15 cellular contexts compared by ENCODE assay signal in genomic region chr15:58867926-58868325, GRCh38.
DNase-seq lines count a peak whose midpoint lies in the region; ATAC-seq and TF ChIP-seq lines count a peak whose summit lies in the region.
"Had no signal": no experiment of that assay in that cellular context is flagged by ENCODE, and none has a peak within 500 bp of the region (broad histone marks: within the 10 kb centered on the region; RNA-seq: fewer than 3 reads in every experiment).

No MANE protein-coding gene starts in this region.

- 88 to 93% methylated on average over 4 of the region's 4 CpGs for WGBS in testis, 2 donors
- WGBS in tibial nerve, 2 donors = 95 to 98% methylated on average over 4 of the region's 4 CpGs

- no peak for TF ChIP-seq CTCF in Caco-2 (IDR thresholded peaks at IDR 0.05; ENCODE audit: insufficient read depth in 1 of 2, low read depth in 1 of 2, low read length in 1 of 2, severe bottlenecking in 1 of 2, unreplicated experiment in 1 of 2)
- TF ChIP-seq CTCF in Panc1 (IDR thresholded peaks at IDR 0.05) = no peak
- TF ChIP-seq CTCF in testis (IDR thresholded peaks at IDR 0.05) = no peak
- no peak for TF ChIP-seq CTCF in tibial nerve (IDR thresholded peaks at IDR 0.05)

- intact Hi-C loops in Caco-2 (cut with micrococcal nuclease; ENCODE audit: unreplicated experiment) (loop anchor here (10.0 kb wide), 1 partner anchor 643 kb away; no protein-coding TSS in a partner anchor), Panc1 (cut with micrococcal nuclease; ENCODE audit: unreplicated experiment) (no loop called here), testis (cut with DNase I; ENCODE audit: low total_unique reads) (no loop called here)

- H3K4me3 ChIP-seq in Caco-2 (ENCODE audit: low read depth, low read length) (no peak overlapping the region), Panc1 (ENCODE audit: low read depth in 2 of 2, low read length in 2 of 2) (no peak overlapping the region), testis (no peak overlapping the region), tibial nerve (no peak overlapping the region)
- H3K4me3 ChIP-seq: GM23338 had no signal

- H3K9me3 Mint-ChIP-seq in Caco-2 (ENCODE audit: unreplicated experiment) = peaks cover 13% of the 10 kb centered on the region
- H3K9me3 Mint-ChIP-seq in stimulated activated effector memory CD8-positive, alpha-beta T cell treated with anti-CD3 and anti-CD28 coated beads, Interleukin-12 subunit alpha, Interleukin-12 subunit beta, amount 100 ng/mL, for 72 hours = no peaks in the 10 kb centered on the region

- BruUV-seq in Caco-2 (replicated peaks; lab: Mats Ljungman, UMichigan) (no TSS peak), Panc1 (replicated peaks; lab: Mats Ljungman, UMichigan) (no TSS peak)

- CTCF ChIA-PET in Caco-2 (lab: Charles Lee) (no interaction called here), Panc1 (lab: Charles Lee) (no interaction called here)

- H3K4me1 ChIP-seq in Caco-2 (no peaks in the 10 kb centered on the region), Panc1 (ENCODE audit: control insufficient read depth, insufficient read depth, low read length) (no peaks in the 10 kb centered on the region), testis (peaks cover 6% of the 10 kb centered on the region), tibial nerve (peaks cover 0 to 18% (median 5%) of the 10 kb centered on the region in 4 donors)

- no peak for TF ChIP-seq EP300 in tibial nerve (IDR thresholded peaks at IDR 0.05)

- in situ Hi-C loops in Panc1 (cut with HindIII; ENCODE audit: low pct_unique_long_range_greater_than_20kb, low sequenced_read_pairs) = no loop called here

- POLR2A ChIA-PET in Caco-2 (lab: Charles Lee) (no interaction called here), Panc1 (lab: Charles Lee) (no interaction called here)

- peaks cover 12% of the 10 kb centered on the region for H3K36me3 Mint-ChIP-seq in Caco-2 (ENCODE audit: insufficient read depth, unreplicated experiment)
- no peaks in the 10 kb centered on the region for H3K36me3 Mint-ChIP-seq in stimulated activated effector memory CD8-positive, alpha-beta T cell treated with anti-CD3 and anti-CD28 coated beads, Interleukin-12 subunit alpha, Interleukin-12 subunit beta, amount 100 ng/mL, for 72 hours
- H3K36me3 Mint-ChIP-seq: CD4-positive, alpha-beta memory T cell had no signal

- H3K36me3 ChIP-seq in Caco-2 (ENCODE audit: control insufficient read depth, insufficient read depth, low read length) = no peaks in the 10 kb centered on the region
- no peaks in the 10 kb centered on the region for H3K36me3 ChIP-seq in Panc1 (ENCODE audit: control insufficient read depth, insufficient read depth, low read length)
- H3K36me3 ChIP-seq in testis (ENCODE audit: low read depth, missing control alignments) = no peaks in the 10 kb centered on the region
- no peaks in the 10 kb centered on the region for H3K36me3 ChIP-seq in tibial nerve

- peaks cover 16% of the 10 kb centered on the region for H3K4me1 Mint-ChIP-seq in Caco-2 (ENCODE audit: low read depth, unreplicated experiment)
- peaks cover 7% of the 10 kb centered on the region for H3K4me1 Mint-ChIP-seq in stimulated activated effector memory CD8-positive, alpha-beta T cell treated with anti-CD3 and anti-CD28 coated beads, Interleukin-12 subunit alpha, Interleukin-12 subunit beta, amount 100 ng/mL, for 72 hours

- TF ChIP-seq POLR2A in testis (IDR thresholded peaks at IDR 0.05) = no peak
- TF ChIP-seq POLR2A in tibial nerve (IDR thresholded peaks at IDR 0.05) = no peak

- ATAC-seq in Panc1 = peak; percentile 54; the same call in 1 of the 2 replicates
- no peak for ATAC-seq in stimulated activated effector memory CD8-positive, alpha-beta T cell treated with anti-CD3 and anti-CD28 coated beads, Interleukin-12 subunit alpha, Interleukin-12 subunit beta, amount 100 ng/mL, for 72 hours
- ATAC-seq: GM23338 had no signal

- peak overlapping the region; percentile 31 for H3K27ac Mint-ChIP-seq in Caco-2 (ENCODE audit: unreplicated experiment)
- H3K27ac Mint-ChIP-seq in stimulated activated effector memory CD8-positive, alpha-beta T cell treated with anti-CD3 and anti-CD28 coated beads, Interleukin-12 subunit alpha, Interleukin-12 subunit beta, amount 100 ng/mL, for 72 hours = peak overlapping the region; percentile 51
- H3K27ac Mint-ChIP-seq: GM23338 had no signal

- DNase-seq in Caco-2 (no peak), Panc1 (ENCODE audit: low read depth, low spot score) (no peak), cerebellar cortex (ENCODE audit: low spot score) (peak; percentile 72), COR-L47 (lab: John Stamatoyannopoulos, UW) (no peak), testis (no peak), HK-2 (ENCODE audit: unreplicated experiment) (no peak), tibial nerve (ENCODE audit: low spot score in 2 of 2) (no peak)
- DNase-seq in stimulated activated effector memory CD8-positive, alpha-beta T cell treated with anti-CD3 and anti-CD28 coated beads, Interleukin-12 subunit alpha, Interleukin-12 subunit beta, amount 100 ng/mL, for 72 hours (ENCODE audit: low spot score in 2 of 2) = no peak
- DNase-seq: CD4-positive, alpha-beta memory T cell; GDM1; HCEC 1CT; IMR-90; KBM-7 had no signal

- no peaks in the 10 kb centered on the region for H3K27me3 Mint-ChIP-seq in Caco-2 (ENCODE audit: insufficient read depth, unreplicated experiment)

- H3K9me3 ChIP-seq in Caco-2 (no peaks in the 10 kb centered on the region), Panc1 (ENCODE audit: control insufficient read depth, insufficient read depth, low read depth, low read length) (no peaks in the 10 kb centered on the region), testis (no peaks in the 10 kb centered on the region), tibial nerve (no peaks in the 10 kb centered on the region)

- H3K27ac ChIP-seq in Panc1 (ENCODE audit: low read length) (no peak overlapping the region), testis (no peak overlapping the region), tibial nerve (no peak overlapping the region)
- H3K27ac ChIP-seq: C4-2B had no signal

- no peaks in the 10 kb centered on the region for H3K27me3 ChIP-seq in Caco-2 (replicated peaks; ENCODE audit: control insufficient read depth, insufficient read depth, low read length)
- no peaks in the 10 kb centered on the region for H3K27me3 ChIP-seq in Panc1 (ENCODE audit: control insufficient read depth, insufficient read depth, low read length)
- no peaks in the 10 kb centered on the region for H3K27me3 ChIP-seq in testis
- no peaks in the 10 kb centered on the region for H3K27me3 ChIP-seq in tibial nerve

- no peak overlapping the region for H3K4me3 Mint-ChIP-seq in Caco-2 (ENCODE audit: unreplicated experiment)
- no peak overlapping the region for H3K4me3 Mint-ChIP-seq in stimulated activated effector memory CD8-positive, alpha-beta T cell treated with anti-CD3 and anti-CD28 coated beads, Interleukin-12 subunit alpha, Interleukin-12 subunit beta, amount 100 ng/mL, for 72 hours
- H3K4me3 Mint-ChIP-seq: GM23338 had no signal
